In genomic region chr17:33291248-33292183, GRCh38 we compare ENCODE assay signal across 8 cellular contexts. TPM values are rescaled to one million over a fixed set of nuclear protein-coding genes. Genes with fewer than 3 reads are reported as not detected.
DNase-seq lines count a peak whose midpoint lies in the region; ATAC-seq and TF ChIP-seq lines count a peak whose summit lies in the region.

No MANE protein-coding gene starts in this region.

- peaks cover 66% of the 10 kb centered on the region for H3K27me3 ChIP-seq in adipocyte (replicated peaks; ENCODE audit: control insufficient read depth, insufficient read depth, low read length)
- peaks cover 11 to 94% (median 47%) of the 10 kb centered on the region in 3 donors for H3K27me3 ChIP-seq in stomach

- DNase-seq in activated CD8-positive, alpha-beta memory T cell treated with anti-CD3 and anti-CD28 coated beads for 24 hours: peak; percentile 56
- DNase-seq in activated CD8-positive, alpha-beta memory T cell treated with anti-CD3 and anti-CD28 coated beads, Interleukin-2, amount 50 U/mL, for 48 hours: no peak
- DNase-seq in adipocyte (ENCODE audit: low read depth) (no peak), stomach (no peak)

- no peak overlapping the region for H3K27ac ChIP-seq in stomach

- H3K9me3 ChIP-seq in adipocyte (ENCODE audit: control insufficient read depth, low read length) (no peaks in the 10 kb centered on the region), iPS-18c (ENCODE audit: control insufficient read depth, insufficient read depth, low read length) (no peaks in the 10 kb centered on the region), stomach (no peaks in the 10 kb centered on the region)

- no peak for ATAC-seq in HG03442 (IDR thresholded peaks at IDR 0.05; ENCODE audit: unreplicated experiment)
- ATAC-seq in GM18520 (IDR thresholded peaks at IDR 0.05; ENCODE audit: unreplicated experiment): no peak
- ATAC-seq in GM19467 (IDR thresholded peaks at IDR 0.05; ENCODE audit: unreplicated experiment): no peak

- 1 to 3% (median 2%) methylated on average over 33 to 104 of the region's 104 CpGs for WGBS in stomach, 5 donors

- H3K9ac ChIP-seq in adipocyte (ENCODE audit: low read length): no peak overlapping the region

- H3K36me3 ChIP-seq in adipocyte (ENCODE audit: control insufficient read depth, insufficient read depth, low read length, severe bottlenecking): no peaks in the 10 kb centered on the region
- no peaks in the 10 kb centered on the region for H3K36me3 ChIP-seq in stomach

- H3K4me3 ChIP-seq in adipocyte (ENCODE audit: low read length): peak overlapping the region; percentile 70
- H3K4me3 ChIP-seq in iPS-18c (ENCODE audit: insufficient read depth, low read depth, low read length): peak overlapping the region; percentile 63
- peak overlapping the region; percentile 21 to 50 (median 36) for H3K4me3 ChIP-seq in stomach

- intact Hi-C loops in stomach (cut with DNase I; ENCODE audit: low total_unique reads): no loop called here

- no peak for TF ChIP-seq POLR2A in stomach (IDR thresholded peaks at IDR 0.05)

- TF ChIP-seq CTCF in stomach (IDR thresholded peaks at IDR 0.05): no peak

- no peaks in the 10 kb centered on the region for H3K4me1 ChIP-seq in adipocyte (ENCODE audit: control insufficient read depth, insufficient read depth, low read length)
- peaks cover 19 to 24% (median 22%) of the 10 kb centered on the region in 4 donors for H3K4me1 ChIP-seq in stomach

- no peak for TF ChIP-seq EP300 in stomach (IDR thresholded peaks at IDR 0.05)

RNA-seq across cellular contexts. Expression of gene ASIC2, which starts 1.6 kb away (rescaled TPM):
- total RNA-seq in stomach: under 1 TPM in 1 of 5 donors, not detected in 4; 0.18 TPM
- polyA plus RNA-seq in stomach: under 1 TPM in 1 of 3 donors, not detected in 2; 0.13 TPM
